ENCODE assay signal across 1 cellular context in genomic region chr20:50066161-50066834, GRCh38.
TF ChIP-seq lines count a peak whose summit lies in the region.

No MANE protein-coding gene starts in this region.

TF ChIP-seq in HepG2, 621 proteins besides CTCF, POLR2A, EP300 and RAD21 (continued from another document):
- TF ChIP-seq PLSCR1 (CRISPR knock-in tag; IDR thresholded peaks at IDR 0.05; ENCODE audit: borderline replicate concordance), result no peak
- TF ChIP-seq PHF8 (CRISPR knock-in tag; IDR thresholded peaks at IDR 0.05), result 0 out of 2 replicates have a peak, but pooled peaks have one; percentile 1
- TF ChIP-seq CHCHD3 (CRISPR knock-in tag; IDR thresholded peaks at IDR 0.05), result no peak
- TF ChIP-seq PAX8 (CRISPR knock-in tag; IDR thresholded peaks at IDR 0.05; ENCODE audit: borderline replicate concordance), result no peak
- TF ChIP-seq ZC3H4 (CRISPR knock-in tag; IDR thresholded peaks at IDR 0.05; ENCODE audit: borderline replicate concordance), result no peak
- TF ChIP-seq LBX2 (CRISPR knock-in tag; IDR thresholded peaks at IDR 0.05; ENCODE audit: borderline replicate concordance), result no peak
- no peak for TF ChIP-seq ELF4 (CRISPR knock-in tag; IDR thresholded peaks at IDR 0.05; ENCODE audit: borderline replicate concordance)
- no peak for TF ChIP-seq DR1 (CRISPR knock-in tag; IDR thresholded peaks at IDR 0.05)
- no peak for TF ChIP-seq HOXA3 (CRISPR knock-in tag; IDR thresholded peaks at IDR 0.05)
- no peak for TF ChIP-seq NR2F2 (IDR thresholded peaks at IDR 0.05; ENCODE audit: borderline replicate concordance, low read depth)
